8 cellular contexts compared by ENCODE assay signal in genomic region chr9:94375192-94375591, GRCh38. TPM values are rescaled to one million over a fixed set of nuclear protein-coding genes. Genes with fewer than 3 reads are reported as not detected.
A peak's percentile ranks its signal among the peaks of the same experiment; 100 is the strongest.
DNase-seq lines count a peak whose midpoint lies in the region; ATAC-seq and TF ChIP-seq lines count a peak whose summit lies in the region.
"Not testable (repeated sequence)": the region's sequence is repeated elsewhere in the genome, so short reads cannot be mapped to it uniquely, and the experiment has no call there.

No MANE protein-coding gene starts in this region.

- intact Hi-C loops in CD8-positive, alpha-beta T cell (cut with DNase I, micrococcal nuclease), result loop anchor here (10.0 kb wide), 2 partner anchors 210 to 350 kb away; partner anchors contain the start of gene AOPEP (in 1 of the 2)
- intact Hi-C loops in lower lobe of right lung (cut with DNase I), result not testable (repeated sequence)

- DNase-seq in CD8-positive, alpha-beta T cell; epithelial cell of esophagus (ENCODE audit: low read depth); lower lobe of right lung: not testable (repeated sequence)
- DNase-seq in NCI-H748 (lab: John Stamatoyannopoulos, UW; ENCODE audit: unreplicated experiment) (peak; percentile 15), activated T-cell treated with anti-CD3 and anti-CD28 coated beads for 48 hours (ENCODE audit: low read depth) (peak; percentile 5)
- DNase-seq in stimulated activated CD4-positive, alpha-beta T cell treated with anti-CD3 and anti-CD28 coated beads, Interleukin-4, amount 100 ng/mL, for 24 hours, result peak; percentile 18

- H3K27me3 Mint-ChIP-seq in CD8-positive, alpha-beta T cell (ENCODE audit: low read depth), result not testable (repeated sequence)

- not testable (repeated sequence) for H3K27me3 ChIP-seq in CD8-positive, alpha-beta T cell (ENCODE audit: insufficient read depth, low read length); lower lobe of right lung (ENCODE audit: low read depth)

- H3K9me3 Mint-ChIP-seq in CD8-positive, alpha-beta T cell, result not testable (repeated sequence)

- H3K9me3 ChIP-seq in CD8-positive, alpha-beta T cell (ENCODE audit: low read length); lower lobe of right lung: not testable (repeated sequence)

- POLR2A ChIA-PET in CD8-positive, alpha-beta T cell (lab: Charles Lee), result not testable (repeated sequence)

- H3K36me3 ChIP-seq in CD8-positive, alpha-beta T cell (ENCODE audit: insufficient read depth, low read length); lower lobe of right lung: not testable (repeated sequence)

- H3K27ac ChIP-seq in CD8-positive, alpha-beta T cell (ENCODE audit: low read depth, low read length), result not testable (repeated sequence)
- peak overlapping the region; percentile 68 for H3K27ac ChIP-seq in lower lobe of right lung

- not testable (repeated sequence) for H3K36me3 Mint-ChIP-seq in CD8-positive, alpha-beta T cell

- H3K4me3 ChIP-seq in CD8-positive, alpha-beta T cell (ENCODE audit: low read depth, low read length), result not testable (repeated sequence)
- H3K4me3 ChIP-seq in epithelial cell of esophagus (ENCODE audit: low read length) (peak overlapping the region; percentile 47), lower lobe of right lung (peak overlapping the region; percentile 53)

- CTCF ChIA-PET in CD8-positive, alpha-beta T cell (lab: Charles Lee), result not testable (repeated sequence)

- H3K4me1 Mint-ChIP-seq in CD8-positive, alpha-beta T cell (ENCODE audit: low read depth), result peaks cover 15% of the 10 kb centered on the region

- peak overlapping the region; percentile 88 for H3K27ac Mint-ChIP-seq in CD8-positive, alpha-beta T cell

- not testable (repeated sequence) for H3K4me1 ChIP-seq in CD8-positive, alpha-beta T cell (ENCODE audit: insufficient read depth, low read length); lower lobe of right lung

- peak; percentile 19 for ATAC-seq in CD8-positive, alpha-beta T cell
- ATAC-seq in GM19438 (IDR thresholded peaks at IDR 0.05; ENCODE audit: low read depth, unreplicated experiment) (peak; percentile 55), HG02981 (IDR thresholded peaks at IDR 0.05; ENCODE audit: unreplicated experiment) (peak; percentile 43), lower lobe of right lung (peak; percentile 79 to 83)

- peak overlapping the region; percentile 87 for H3K4me3 Mint-ChIP-seq in CD8-positive, alpha-beta T cell

- not testable (repeated sequence) for TF ChIP-seq CTCF in CD8-positive, alpha-beta T cell (IDR thresholded peaks at IDR 0.05); epithelial cell of esophagus (IDR thresholded peaks at IDR 0.05; ENCODE audit: insufficient read depth, low read depth, low read length, missing control alignments); lower lobe of right lung (IDR thresholded peaks at IDR 0.05)

RNA-seq across cellular contexts. Expression of gene NUTM2F, which starts 46.7 kb away (rescaled TPM):
- not detected for total RNA-seq in CD8-positive, alpha-beta T cell
- not detected for total RNA-seq in lower lobe of right lung

Comparison
In these comparisons a context has a peak if more than half of its experiments do, and no peak if none do; other contexts are left out.
1. ATAC-seq: peak in every context shown above with its lines; median percentile 81 in lower lobe of right lung; 55 in GM19438; 43 in HG02981; 19 in CD8-positive, alpha-beta T cell.